24 cellular contexts compared by ENCODE assay signal in genomic region chr9:68738346-68738745, GRCh38. TPM values are rescaled to one million over a fixed set of nuclear protein-coding genes. Genes with fewer than 3 reads are reported as not detected.
"Had no signal": no experiment of that assay in that cellular context is flagged by ENCODE, and none has a peak within 500 bp of the region (broad histone marks: within the 10 kb centered on the region; RNA-seq: fewer than 3 reads in every experiment).

No MANE protein-coding gene starts in this region.

- DNase-seq: activated CD4-positive, alpha-beta T cell treated with anti-CD3 and anti-CD28 coated beads for 48 hours; activated CD4-positive, alpha-beta T cell treated with anti-CD3 and anti-CD28 coated beads, Interleukin-2, amount 50 U/mL, for 48 hours; activated CD8-positive, alpha-beta memory T cell treated with anti-CD3 and anti-CD28 coated beads, Interleukin-2, amount 10 ng/mL, durations not matched to agents 7 days and 5 days; activated effector memory CD4-positive, alpha-beta T cell treated with Interleukin-2 at 50 U/mL for 16 hours; activated naive CD4-positive, alpha-beta T cell; activated T-cell treated with anti-CD3 and anti-CD28 coated beads, Interleukin-2, amount 50 U/mL, for 24 hours; aorta; KG1; NCI-H1048; NCI-H146; NCI-H187 treated with DMSO at 0.1 percent for 48 hours; NCI-H2171 treated with DMSO at 0.1 percent for 48 hours; NCI-H345; NCI-H510A; NCI-H526 treated with DMSO at 0.1 percent for 48 hours; NCI-H82; OCI-M1; Peyer's patch; SHP77 treated with DMSO at 0.1 percent for 48 hours had no signal

- H3K27me3 ChIP-seq: breast epithelium, Peyer's patch had no signal

- ATAC-seq: activated CD4-positive, CD25-positive, alpha-beta regulatory T cell treated with anti-CD3 and anti-CD28 coated beads, Interleukin-2, amount 50 U/mL, for 24 hours; activated CD8-positive, alpha-beta memory T cell treated with anti-CD3 and anti-CD28 coated beads, Interleukin-2, amount 10 ng/mL, durations not matched to agents 7 days and 5 days had no signal

- H3K27ac ChIP-seq: breast epithelium, RWPE1 had no signal

- H3K4me3 ChIP-seq: breast epithelium, Peyer's patch had no signal

- H3K4me1 ChIP-seq: breast epithelium had no signal

- H3K9me3 ChIP-seq: breast epithelium, Peyer's patch had no signal

- H3K36me3 ChIP-seq: breast epithelium, Peyer's patch had no signal

RNA-seq across cellular contexts. Expression of gene PIP5K1B, which starts 33.3 kb away (rescaled TPM):
- total RNA-seq: LHCN-M2, M059J had no signal
